1 cellular context compared by ENCODE assay signal in the genomic region with DNA sequence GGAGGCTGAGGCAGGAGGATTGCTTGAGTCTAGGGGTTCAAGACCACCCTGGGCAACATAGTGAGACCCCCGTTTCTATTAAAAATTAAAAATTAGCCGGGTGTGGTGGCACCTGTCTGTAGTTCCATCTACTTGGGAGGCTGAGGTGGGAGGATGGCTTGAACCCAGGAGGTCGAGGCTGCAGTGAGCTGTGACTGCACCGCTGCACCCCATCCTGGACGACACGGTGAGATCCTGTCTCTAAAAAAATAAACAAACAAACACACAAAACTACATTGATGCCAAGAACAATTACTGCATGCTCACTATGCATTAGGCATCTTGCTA.
TF ChIP-seq lines count a peak whose summit lies in the region.

No MANE protein-coding gene starts in this region.

TF ChIP-seq in endothelial cell of umbilical vein, 7 proteins besides CTCF, POLR2A, EP300 and RAD21 (continued from another document):
- TF ChIP-seq, protein P1, sequence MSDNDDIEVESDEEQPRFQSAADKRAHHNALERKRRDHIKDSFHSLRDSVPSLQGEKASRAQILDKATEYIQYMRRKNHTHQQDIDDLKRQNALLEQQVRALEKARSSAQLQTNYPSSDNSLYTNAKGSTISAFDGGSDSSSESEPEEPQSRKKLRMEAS (IDR thresholded peaks at IDR 0.05; ENCODE audit: insufficient read depth, insufficient read length) = no peak
- TF ChIP-seq EZH2 (IDR thresholded peaks at IDR 0.05; ENCODE audit: borderline replicate concordance, low read depth, low read length, severe bottlenecking) = no peak
